ENCODE assay signal across 11 cellular contexts in the genomic region with DNA sequence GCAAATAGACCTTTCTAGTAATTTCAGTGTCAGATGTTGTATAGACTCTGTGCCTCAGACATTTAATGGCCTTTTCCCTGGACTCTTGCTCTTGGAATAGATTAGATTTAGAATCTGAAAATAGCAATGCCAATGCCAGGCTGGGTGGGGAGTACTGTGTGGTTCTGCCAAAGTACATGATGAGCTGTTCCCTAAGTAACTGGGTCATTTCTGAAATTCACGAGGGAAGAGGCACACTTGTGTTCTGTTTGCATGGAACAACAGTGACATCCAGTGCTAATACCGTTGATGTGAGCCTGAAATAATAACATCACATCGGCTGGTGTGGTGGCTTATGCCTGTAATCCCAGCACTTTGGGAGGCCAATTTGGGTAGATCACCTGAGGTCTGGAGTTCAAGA.
DNase-seq lines count a peak whose midpoint lies in the region; TF ChIP-seq lines count a peak whose summit lies in the region.
"Had no signal": no experiment of that assay in that cellular context is flagged by ENCODE, and none has a peak within 500 bp of the region (broad histone marks: within the 10 kb centered on the region; RNA-seq: fewer than 3 reads in every experiment).

No MANE protein-coding gene starts in this region.

- DNase-seq in G401 (ENCODE audit: low spot score) (peak; percentile 96), anterior cingulate cortex (lab: John Stamatoyannopoulos, UW) (peak in 34 of 58 donors; percentile 6 to 81 (median 34)), iris pigment epithelial cell (ENCODE audit: low read depth) (peak; percentile 0), superior temporal gyrus (ENCODE audit: extremely low spot score) (peak; percentile 90), colonic mucosa (no peak), NCI-H1105 (lab: John Stamatoyannopoulos, UW) (no peak), UCSD-AML1 (lab: John Stamatoyannopoulos, UW; ENCODE audit: unreplicated experiment) (no peak)
- DNase-seq: activated CD8-positive, alpha-beta T cell treated with anti-CD3 and anti-CD28 coated beads, Interleukin-2, amount 10 ng/mL, durations not matched to agents 7 days and 5 days; CD4-positive, CD25-positive, alpha-beta regulatory T cell; NCI-H2171 treated with DMSO at 0.1 percent for 48 hours; stomach had no signal

- intact Hi-C loops in colonic mucosa (cut with DNase I): no loop called here

- H3K4me1 ChIP-seq in colonic mucosa: no peaks in the 10 kb centered on the region

- no peak overlapping the region for H3K4me3 ChIP-seq in colonic mucosa
- H3K4me3 ChIP-seq: stomach had no signal

- TF ChIP-seq CTCF in colonic mucosa (IDR thresholded peaks at IDR 0.05): no peak

- no peaks in the 10 kb centered on the region for H3K9me3 ChIP-seq in colonic mucosa
- H3K9me3 ChIP-seq: stomach had no signal

- no peaks in the 10 kb centered on the region for H3K36me3 ChIP-seq in colonic mucosa
- H3K36me3 ChIP-seq: stomach had no signal

- no peaks in the 10 kb centered on the region for H3K27me3 ChIP-seq in colonic mucosa
- H3K27me3 ChIP-seq: stomach had no signal

- no peak overlapping the region for H3K9ac ChIP-seq in colonic mucosa (ENCODE audit: low read depth in 2 of 2, low read length in 2 of 2)

- no peak overlapping the region for H3K27ac ChIP-seq in colonic mucosa
- H3K27ac ChIP-seq: stomach had no signal

- in situ Hi-C loops in G401 (cut with HindIII; ENCODE audit: low sequenced_read_pairs): no loop called here

Comparison
In these comparisons a context has a peak if more than half of its experiments do, and no peak if none do; other contexts are left out.
1. DNase-seq: peak in G401 (single experiment), anterior cingulate cortex (34 of 58), iris pigment epithelial cell (single experiment) and superior temporal gyrus (single experiment); none in colonic mucosa (single experiment), NCI-H1105 (single experiment) and UCSD-AML1 (single experiment).